20 cellular contexts compared by ENCODE assay signal in the genomic region with DNA sequence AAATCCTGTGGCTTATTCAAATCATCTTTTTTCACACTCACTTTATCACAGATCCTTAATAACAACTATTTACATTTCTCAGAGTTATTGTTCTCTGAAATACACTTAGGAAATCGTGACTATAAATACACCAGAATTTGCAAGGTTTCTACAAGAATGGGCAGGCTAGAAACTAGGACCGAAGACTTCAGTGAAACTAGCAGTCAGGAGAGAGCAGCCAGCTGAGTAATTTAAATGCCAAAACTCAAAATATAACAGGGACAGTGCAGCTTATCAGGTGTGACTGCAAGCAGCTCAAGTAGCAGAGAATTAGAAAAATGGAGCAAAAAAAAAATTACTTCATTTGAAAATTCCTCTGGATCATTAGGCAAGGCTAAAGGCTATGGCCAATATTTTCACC.
"Had no signal": no experiment of that assay in that cellular context is flagged by ENCODE, and none has a peak within 500 bp of the region (broad histone marks: within the 10 kb centered on the region; RNA-seq: fewer than 3 reads in every experiment).

No MANE protein-coding gene starts in this region.

- H3K9me3 ChIP-seq: esophagus muscularis mucosa, left ventricle myocardium inferior, psoas muscle, right lobe of liver, tibial artery, upper lobe of left lung, uterus had no signal

- H3K4me1 ChIP-seq: esophagus muscularis mucosa, left ventricle myocardium inferior, psoas muscle, right lobe of liver, tibial artery, upper lobe of left lung, uterus had no signal

- DNase-seq: effector memory CD8-positive, alpha-beta T cell; foreskin fibroblast; kidney; left cardiac atrium; left ventricle myocardium inferior; mesenchymal stem cell; midbrain; psoas muscle; retina; right lobe of liver; stimulated activated CD4-positive, alpha-beta T cell treated with anti-CD3 and anti-CD28 coated beads, Interleukin-4, amount 100 ng/mL, for 24 hours; tibial artery; upper lobe of left lung; uterus had no signal

- H3K27me3 ChIP-seq: esophagus muscularis mucosa, right lobe of liver, tibial artery, upper lobe of left lung, uterus had no signal

- ATAC-seq: effector memory CD8-positive, alpha-beta T cell; left cardiac atrium; natural killer cell treated with Interleukin-12 subunit alpha and Interleukin-12 subunit beta and Interleukin-15 and Interleukin-18, amount 100 ng/mL, for 72 hours; psoas muscle; right lobe of liver; stimulated activated memory B cell treated with anti-CD40 and anti-IgM and Interleukin-4, amounts not matched to agents 10 μg/mL and 1 μg/mL and 100 μg/mL, for 72 hours had no signal

- H2AFZ ChIP-seq: parathyroid adenoma had no signal

- H3K9ac ChIP-seq: parathyroid adenoma had no signal

- H3K4me3 ChIP-seq: esophagus muscularis mucosa, left ventricle myocardium inferior, lung, psoas muscle, right lobe of liver, tibial artery, upper lobe of left lung, uterus had no signal

- H3K79me2 ChIP-seq: parathyroid adenoma had no signal

- H3K27ac ChIP-seq: epithelial cell of prostate, esophagus muscularis mucosa, left ventricle myocardium inferior, parathyroid adenoma, psoas muscle, right lobe of liver, tibial artery, upper lobe of left lung, uterus had no signal

- H3K36me3 ChIP-seq: esophagus muscularis mucosa, left ventricle myocardium inferior, right lobe of liver, tibial artery, upper lobe of left lung, uterus had no signal
